ENCODE assay signal across 17 cellular contexts in genomic region chr3:27281671-27282150, GRCh38.
DNase-seq lines count a peak whose midpoint lies in the region; FAIRE-seq and TF ChIP-seq lines count a peak whose summit lies in the region.
"Had no signal": no experiment of that assay in that cellular context is flagged by ENCODE, and none has a peak within 500 bp of the region (broad histone marks: within the 10 kb centered on the region; RNA-seq: fewer than 3 reads in every experiment).

No MANE protein-coding gene starts in this region.

- H3K9me2 ChIP-seq in hepatocyte (replicated peaks; ENCODE audit: insufficient read depth): no peaks in the 10 kb centered on the region

- H3K27ac Mint-ChIP-seq in activated CD4-positive, alpha-beta memory T cell treated with anti-CD3 and anti-CD28 coated beads, Interleukin-2, amount 10 ng/mL, durations not matched to agents 7 days and 5 days: no peak overlapping the region
- H3K27ac Mint-ChIP-seq: CD8-positive, alpha-beta T cell had no signal

- H3K27me3 ChIP-seq in hepatocyte (no peaks in the 10 kb centered on the region), small intestine (ENCODE audit: control insufficient read depth in 2 of 2, insufficient read depth in 2 of 2, low read length in 2 of 2) (no peaks in the 10 kb centered on the region), HAP-1 (ENCODE audit: low read depth) (no peaks in the 10 kb centered on the region)
- H3K27me3 ChIP-seq: BE2C, Peyer's patch had no signal

- H3K4me1 Mint-ChIP-seq in activated CD4-positive, alpha-beta memory T cell treated with anti-CD3 and anti-CD28 coated beads, Interleukin-2, amount 10 ng/mL, durations not matched to agents 7 days and 5 days: no peaks in the 10 kb centered on the region

- H3K9me3 Mint-ChIP-seq in activated CD4-positive, alpha-beta memory T cell treated with anti-CD3 and anti-CD28 coated beads, Interleukin-2, amount 10 ng/mL, durations not matched to agents 7 days and 5 days: no peaks in the 10 kb centered on the region
- H3K9me3 Mint-ChIP-seq: CD8-positive, alpha-beta T cell had no signal

- no peaks in the 10 kb centered on the region for H3K36me3 Mint-ChIP-seq in activated CD4-positive, alpha-beta memory T cell treated with anti-CD3 and anti-CD28 coated beads, Interleukin-2, amount 10 ng/mL, durations not matched to agents 7 days and 5 days (ENCODE audit: low read depth)
- H3K36me3 Mint-ChIP-seq: CD8-positive, alpha-beta T cell had no signal

- no peaks in the 10 kb centered on the region for H4K20me1 ChIP-seq in hepatocyte (ENCODE audit: insufficient read depth, poor library complexity, severe bottlenecking)

- DNase-seq in DMS53 (lab: John Stamatoyannopoulos, UW): peak; percentile 77
- peak; percentile 59 for DNase-seq in LNCaP clone FGC (ENCODE audit: low read depth)
- no peak for DNase-seq in hepatocyte (ENCODE audit: low spot score)
- peak; percentile 3 for DNase-seq in small intestine
- no peak for DNase-seq in HAP-1 (ENCODE audit: low spot score in 2 of 2)
- DNase-seq in LoVo (ENCODE audit: low spot score): no peak
- DNase-seq in activated CD4-positive, alpha-beta memory T cell treated with anti-CD3 and anti-CD28 coated beads, Interleukin-2, amount 10 ng/mL, durations not matched to agents 7 days and 5 days: no peak
- DNase-seq: BE2C; CD8-positive, alpha-beta T cell; IMR-90; Kasumi-1; MV-4-11; NCI-H1436 treated with DMSO at 0.1 percent for 48 hours; NCI-H345; NCI-H526 treated with DMSO at 0.1 percent for 48 hours; Peyer's patch; Right ventricle myocardium superior had no signal

- H3K4me2 ChIP-seq in hepatocyte: no peak overlapping the region

- no peak overlapping the region for H3K4me3 Mint-ChIP-seq in activated CD4-positive, alpha-beta memory T cell treated with anti-CD3 and anti-CD28 coated beads, Interleukin-2, amount 10 ng/mL, durations not matched to agents 7 days and 5 days
- H3K4me3 Mint-ChIP-seq: CD8-positive, alpha-beta T cell had no signal

- CTCF ChIA-PET in activated CD4-positive, alpha-beta memory T cell treated with anti-CD3 and anti-CD28 coated beads, Interleukin-2, amount 10 ng/mL, durations not matched to agents 7 days and 5 days (lab: Charles Lee): no interaction called here

- POLR2A ChIA-PET in activated CD4-positive, alpha-beta memory T cell treated with anti-CD3 and anti-CD28 coated beads, Interleukin-2, amount 10 ng/mL, durations not matched to agents 7 days and 5 days (lab: Charles Lee): no interaction called here

- in situ Hi-C loops in HAP-1 (cut with MboI; ENCODE audit: low sequenced_read_pairs): no loop called here

- H3K4me1 ChIP-seq in hepatocyte (ENCODE audit: insufficient read depth) (peaks cover 5% of the 10 kb centered on the region), small intestine (ENCODE audit: control insufficient read depth in 2 of 2, insufficient read depth in 1 of 2, low read depth in 1 of 2, low read length in 1 of 2) (no peaks in the 10 kb centered on the region), HAP-1 (peaks cover 3% of the 10 kb centered on the region)
- H3K4me1 ChIP-seq: BE2C, Peyer's patch had no signal

- H3K36me3 ChIP-seq in hepatocyte (replicated peaks; ENCODE audit: insufficient read depth, low read depth) (no peaks in the 10 kb centered on the region), small intestine (ENCODE audit: control insufficient read depth in 2 of 2, insufficient read depth in 2 of 2, low read length in 2 of 2) (no peaks in the 10 kb centered on the region), HAP-1 (replicated peaks) (no peaks in the 10 kb centered on the region)
- H3K36me3 ChIP-seq: BE2C, Peyer's patch had no signal

- H3K27ac ChIP-seq in hepatocyte: no peak overlapping the region
- no peak overlapping the region for H3K27ac ChIP-seq in small intestine (ENCODE audit: low read depth in 1 of 2, low read length in 1 of 2)
- H3K27ac ChIP-seq: Peyer's patch had no signal

- WGBS in hepatocyte (ENCODE audit: low lambda C conversion rate, missing lambda C conversion rate): 67% methylated on average over 2 of the region's 2 CpGs
- WGBS in small intestine, 3 donors: 58 to 76% (median 66%) methylated on average over 2 of the region's 2 CpGs

- H3K9me3 ChIP-seq in hepatocyte (ENCODE audit: low read depth): no peaks in the 10 kb centered on the region
- H3K9me3 ChIP-seq in small intestine (ENCODE audit: control insufficient read depth, low read depth): no peaks in the 10 kb centered on the region
- H3K9me3 ChIP-seq in HAP-1: no peaks in the 10 kb centered on the region
- H3K9me3 ChIP-seq: BE2C, Peyer's patch had no signal

- no peaks in the 10 kb centered on the region for H3K27me3 Mint-ChIP-seq in activated CD4-positive, alpha-beta memory T cell treated with anti-CD3 and anti-CD28 coated beads, Interleukin-2, amount 10 ng/mL, durations not matched to agents 7 days and 5 days

- peak overlapping the region; percentile 2 for H2AFZ ChIP-seq in hepatocyte

- no peaks in the 10 kb centered on the region for H3K79me2 ChIP-seq in hepatocyte

- no peak for TF ChIP-seq CTCF in LNCaP clone FGC (IDR thresholded peaks at IDR 0.05; ENCODE audit: control insufficient read depth, extremely low read depth, insufficient read depth)
- no peak for TF ChIP-seq CTCF in hepatocyte (IDR thresholded peaks at IDR 0.05; ENCODE audit: poor library complexity)

- no peak for FAIRE-seq in small intestine (lab: Jason Lieb, UNC)

- no peak overlapping the region for H3K4me3 ChIP-seq in LNCaP clone FGC (ENCODE audit: low read depth, low read length)
- no peak overlapping the region for H3K4me3 ChIP-seq in hepatocyte
- H3K4me3 ChIP-seq in small intestine (ENCODE audit: low read depth in 1 of 2, low read length in 2 of 2): no peak overlapping the region
- H3K4me3 ChIP-seq in HAP-1: no peak overlapping the region
- H3K4me3 ChIP-seq: Peyer's patch had no signal

Comparison
In these comparisons a context has a peak if more than half of its experiments do, and no peak if none do; other contexts are left out.
1. DNase-seq: peak in DMS53 (single experiment), LNCaP clone FGC (single experiment) and small intestine (single experiment); none in hepatocyte (single experiment), HAP-1 (0 of 2), LoVo (single experiment) and activated CD4-positive, alpha-beta memory T cell treated with anti-CD3 and anti-CD28 coated beads, Interleukin-2, amount 10 ng/mL, durations not matched to agents 7 days and 5 days (single experiment).